Comparison of ENCODE assay signal across 15 cellular contexts in genomic region chr5:52804359-52804758, GRCh38. TPM values are rescaled to one million over a fixed set of nuclear protein-coding genes. Genes with fewer than 3 reads are reported as not detected.
DNase-seq lines count a peak whose midpoint lies in the region; ATAC-seq and TF ChIP-seq lines count a peak whose summit lies in the region.
"Had no signal": no experiment of that assay in that cellular context is flagged by ENCODE, and none has a peak within 500 bp of the region (broad histone marks: within the 10 kb centered on the region; RNA-seq: fewer than 3 reads in every experiment).

No MANE protein-coding gene starts in this region.

- H3K4me1 ChIP-seq in ACC112 (ENCODE audit: control insufficient read depth, insufficient read depth, low read length, unreplicated experiment) (peaks cover 48% of the 10 kb centered on the region), DND-41 (ENCODE audit: insufficient read depth, low read length) (peaks cover 56% of the 10 kb centered on the region), MM.1S (ENCODE audit: low read length) (peaks cover 14% of the 10 kb centered on the region; the same call in 1 of the 2 replicates)

- H3K4me1 Mint-ChIP-seq in natural killer cell treated with Interleukin-12 subunit alpha and Interleukin-12 subunit beta and Interleukin-15 and Interleukin-18, amount 100 ng/mL, for 72 hours (ENCODE audit: low read depth in 2 of 2) = peaks cover 39 to 43% of the 10 kb centered on the region in 2 donors

- no peaks in the 10 kb centered on the region for H3K27me3 Mint-ChIP-seq in natural killer cell treated with Interleukin-12 subunit alpha and Interleukin-12 subunit beta and Interleukin-15 and Interleukin-18, amount 100 ng/mL, for 72 hours
- H3K27me3 Mint-ChIP-seq: CD4-positive, alpha-beta T cell; naive thymus-derived CD8-positive, alpha-beta T cell had no signal

- peak overlapping the region; percentile 96 for H3K4me3 ChIP-seq in ACC112 (ENCODE audit: low read depth, low read length)
- peak overlapping the region in 1 of 2 experiments; percentile 25; a peak in 1 of 4 replicates for H3K4me3 ChIP-seq in DND-41 (ENCODE audit: low read depth in 1 of 2, low read length in 2 of 2)
- H3K4me3 ChIP-seq in brain microvascular endothelial cell (ENCODE audit: low read depth, low read length) = no peak overlapping the region
- peak overlapping the region; percentile 0 for H3K4me3 ChIP-seq in neural cell (ENCODE audit: low read length)
- H3K4me3 ChIP-seq in MM.1S (ENCODE audit: low read length) = no peak overlapping the region

- TF ChIP-seq EP300 in neural cell (conservative IDR thresholded peaks at IDR 0.05; ENCODE audit: poor library complexity, severe bottlenecking) = no peak

- no peak for ATAC-seq in DND-41 (ENCODE audit: insufficient read depth, low read depth)
- ATAC-seq in natural killer cell treated with Interleukin-12 subunit alpha and Interleukin-12 subunit beta and Interleukin-15 and Interleukin-18, amount 100 ng/mL, for 72 hours = no peak
- ATAC-seq: esophagus mucosa; naive thymus-derived CD8-positive, alpha-beta T cell had no signal

- peaks cover 66% of the 10 kb centered on the region for H3K79me2 ChIP-seq in ACC112 (ENCODE audit: control insufficient read depth, insufficient read depth, low read length, unreplicated experiment)
- H3K79me2 ChIP-seq in DND-41 (ENCODE audit: insufficient read depth, low read length) = peaks cover 79% of the 10 kb centered on the region
- peaks cover 29% of the 10 kb centered on the region for H3K79me2 ChIP-seq in neural cell (replicated peaks; ENCODE audit: insufficient read depth, low read length)
- H3K79me2 ChIP-seq in MM.1S (ENCODE audit: low read length) = peaks cover 19% of the 10 kb centered on the region

- H3K4me3 Mint-ChIP-seq in natural killer cell treated with Interleukin-12 subunit alpha and Interleukin-12 subunit beta and Interleukin-15 and Interleukin-18, amount 100 ng/mL, for 72 hours = no peak overlapping the region
- H3K4me3 Mint-ChIP-seq: CD4-positive, alpha-beta T cell; naive thymus-derived CD8-positive, alpha-beta T cell had no signal

- H3K27me3 ChIP-seq in ACC112 (ENCODE audit: insufficient read depth, low read length) = no peaks in the 10 kb centered on the region
- no peaks in the 10 kb centered on the region for H3K27me3 ChIP-seq in DND-41 (ENCODE audit: insufficient read depth, low read length, poor library complexity)
- H3K27me3 ChIP-seq in brain microvascular endothelial cell (replicated peaks) = no peaks in the 10 kb centered on the region
- H3K27me3 ChIP-seq in neural cell (ENCODE audit: insufficient read depth, low read depth, low read length) = no peaks in the 10 kb centered on the region
- no peaks in the 10 kb centered on the region for H3K27me3 ChIP-seq in MM.1S (replicated peaks; ENCODE audit: insufficient read depth, low read length)
- H3K27me3 ChIP-seq: Peyer's patch had no signal

- H3K4me2 ChIP-seq in DND-41 (ENCODE audit: insufficient read depth, low read length) (peak overlapping the region; percentile 86; the same call in 1 of the 2 replicates), neural cell (ENCODE audit: low read length) (no peak overlapping the region), MM.1S (ENCODE audit: low read depth, low read length) (no peak overlapping the region)

- DNase-seq in DND-41 = no peak
- DNase-seq in brain microvascular endothelial cell = no peak
- no peak for DNase-seq in effector CD4-positive, alpha-beta T cell
- DNase-seq in midbrain (lab: John Stamatoyannopoulos, UW) = no peak
- DNase-seq in natural killer cell treated with Interleukin-12 subunit alpha and Interleukin-12 subunit beta and Interleukin-15 and Interleukin-18, amount 100 ng/mL, for 72 hours (ENCODE audit: low spot score) = no peak
- DNase-seq in MM.1S = no peak
- DNase-seq: activated CD8-positive, alpha-beta memory T cell treated with anti-CD3 and anti-CD28 coated beads, Interleukin-2, amount 50 U/mL, for 48 hours; CD4-positive, alpha-beta T cell; naive thymus-derived CD8-positive, alpha-beta T cell; Peyer's patch; stimulated activated naive CD4-positive, alpha-beta T cell; T-helper 9 cell had no signal

- H3F3A ChIP-seq in neural cell (ENCODE audit: insufficient read depth, low read length, poor library complexity, severe bottlenecking) (no peaks in the 10 kb centered on the region), MM.1S (ENCODE audit: insufficient read depth, low read length) (no peaks in the 10 kb centered on the region)

- H3K9me3 Mint-ChIP-seq in natural killer cell treated with Interleukin-12 subunit alpha and Interleukin-12 subunit beta and Interleukin-15 and Interleukin-18, amount 100 ng/mL, for 72 hours = no peaks in the 10 kb centered on the region
- H3K9me3 Mint-ChIP-seq: CD4-positive, alpha-beta T cell; naive thymus-derived CD8-positive, alpha-beta T cell had no signal

- H3K9me3 ChIP-seq in DND-41 (ENCODE audit: insufficient read depth, low read length, severe bottlenecking) = no peaks in the 10 kb centered on the region
- H3K9me3 ChIP-seq in neural cell (ENCODE audit: low read length) = no peaks in the 10 kb centered on the region
- no peaks in the 10 kb centered on the region for H3K9me3 ChIP-seq in MM.1S (replicated peaks; ENCODE audit: insufficient read depth, low read length)
- H3K9me3 ChIP-seq: Peyer's patch had no signal

- H3K9me2 ChIP-seq in neural cell (ENCODE audit: insufficient read depth, low read length) (no peaks in the 10 kb centered on the region), MM.1S (replicated peaks; ENCODE audit: insufficient read depth, low read length) (no peaks in the 10 kb centered on the region)

- H4K20me1 ChIP-seq in DND-41 (ENCODE audit: insufficient read depth, low read length) (peaks cover 32% of the 10 kb centered on the region), neural cell (ENCODE audit: insufficient read depth) (no peaks in the 10 kb centered on the region), MM.1S (ENCODE audit: insufficient read depth, low read length) (no peaks in the 10 kb centered on the region)

- no peak overlapping the region for H3K27ac Mint-ChIP-seq in natural killer cell treated with Interleukin-12 subunit alpha and Interleukin-12 subunit beta and Interleukin-15 and Interleukin-18, amount 100 ng/mL, for 72 hours
- H3K27ac Mint-ChIP-seq: CD4-positive, alpha-beta T cell had no signal

- no peak overlapping the region for H3K9ac ChIP-seq in DND-41 (ENCODE audit: low read depth, low read length)
- no peak overlapping the region for H3K9ac ChIP-seq in neural cell (ENCODE audit: low read length)
- no peak overlapping the region for H3K9ac ChIP-seq in MM.1S (ENCODE audit: low read length)

- in situ Hi-C loops in brain microvascular endothelial cell (cut with HindIII; ENCODE audit: low pct_ligation_motif_present, low sequenced_read_pairs) = no loop called here

- peaks cover 24% of the 10 kb centered on the region for H3K36me3 Mint-ChIP-seq in natural killer cell treated with Interleukin-12 subunit alpha and Interleukin-12 subunit beta and Interleukin-15 and Interleukin-18, amount 100 ng/mL, for 72 hours

- peaks cover 34% of the 10 kb centered on the region for H3K36me3 ChIP-seq in ACC112 (ENCODE audit: insufficient read depth, low read length)
- peaks cover 66% of the 10 kb centered on the region for H3K36me3 ChIP-seq in DND-41 (ENCODE audit: insufficient read depth, low read length)
- H3K36me3 ChIP-seq in brain microvascular endothelial cell (replicated peaks) = peaks cover 15% of the 10 kb centered on the region
- H3K36me3 ChIP-seq in neural cell (ENCODE audit: insufficient read depth, low read length) = peaks cover 4% of the 10 kb centered on the region
- no peaks in the 10 kb centered on the region; the same call in 1 of the 2 replicates for H3K36me3 ChIP-seq in MM.1S (replicated peaks; ENCODE audit: insufficient read depth, low read length)

- H2AFZ ChIP-seq in ACC112 (ENCODE audit: low read length, unreplicated experiment) = no peak overlapping the region
- H2AFZ ChIP-seq in DND-41 (ENCODE audit: low read depth, low read length) = no peak overlapping the region
- H2AFZ ChIP-seq in neural cell (ENCODE audit: low read depth, low read length) = no peak overlapping the region
- no peak overlapping the region for H2AFZ ChIP-seq in MM.1S (ENCODE audit: low read length)

- TF ChIP-seq RAD21 in neural cell (conservative IDR thresholded peaks at IDR 0.05) = no peak

- H3K27ac ChIP-seq in ACC112 (ENCODE audit: low read depth, low read length) = peak overlapping the region; percentile 24
- H3K27ac ChIP-seq in DND-41 (ENCODE audit: low read length) = no peak overlapping the region
- peak overlapping the region; percentile 12 for H3K27ac ChIP-seq in brain microvascular endothelial cell
- H3K27ac ChIP-seq in neural cell (ENCODE audit: low read length) = no peak overlapping the region
- H3K27ac ChIP-seq in MM.1S (ENCODE audit: low read length) = no peak overlapping the region

- TF ChIP-seq CTCF in DND-41 (IDR thresholded peaks at IDR 0.05; ENCODE audit: borderline replicate concordance, extremely low read depth, low read length, poor library complexity, severe bottlenecking) (no peak), brain microvascular endothelial cell (IDR thresholded peaks at IDR 0.05; ENCODE audit: low read depth, low read length, missing control alignments) (no peak), neural cell (IDR thresholded peaks at IDR 0.05; ENCODE audit: poor library complexity, severe bottlenecking) (no peak), MM.1S (IDR thresholded peaks at IDR 0.05; ENCODE audit: low read length) (no peak)

TF ChIP-seq in neural cell, 6 proteins besides CTCF, POLR2A, EP300 and RAD21 (continues in another document):
- no peak for TF ChIP-seq EZH2 (IDR thresholded peaks at IDR 0.05; ENCODE audit: borderline replicate concordance, insufficient read depth, low read length, poor library complexity, severe bottlenecking)
- TF ChIP-seq SMC3 (conservative IDR thresholded peaks at IDR 0.05; ENCODE audit: poor library complexity) = no peak
- no peak for TF ChIP-seq MXI1 (conservative IDR thresholded peaks at IDR 0.05; ENCODE audit: poor library complexity, severe bottlenecking)
- TF ChIP-seq POLR2AphosphoS5 (IDR thresholded peaks at IDR 0.05) = no peak

RNA-seq across cellular contexts. Expression of gene ITGA1, which starts 16.6 kb away (rescaled TPM):
- polyA plus RNA-seq in neural cell = 0.10 and 0.15 TPM in 2 replicates
- polyA minus RNA-seq in neural cell = 0.23 and 0.24 TPM in 2 replicates
- total RNA-seq in natural killer cell treated with Interleukin-12 subunit alpha and Interleukin-12 subunit beta and Interleukin-15 and Interleukin-18, amount 100 ng/mL, for 72 hours = 100 to 1,000 TPM; 129 to 136 TPM

RNA-seq across cellular contexts. Expression of gene PELO, which starts 16.6 kb away (rescaled TPM):
- 10.5 and 14.7 TPM in 2 replicates for polyA plus RNA-seq in neural cell
- 24.1 and 25.7 TPM in 2 replicates for polyA minus RNA-seq in neural cell
- 100 to 1,000 TPM in 1 of 2 donors, 10 to 100 TPM in 1; 71.4 to 122 TPM for total RNA-seq in natural killer cell treated with Interleukin-12 subunit alpha and Interleukin-12 subunit beta and Interleukin-15 and Interleukin-18, amount 100 ng/mL, for 72 hours

Comparison
In these comparisons a context has a peak if more than half of its experiments do, and no peak if none do; other contexts are left out.
1. H3K27ac ChIP-seq: peak in ACC112 (single experiment) and brain microvascular endothelial cell (single experiment); none in DND-41 (single experiment), neural cell (single experiment) and MM.1S (single experiment).
2. H3K4me3 ChIP-seq: peak in ACC112 (single experiment) and neural cell (single experiment); none in brain microvascular endothelial cell (single experiment) and MM.1S (single experiment).